Comparison of ENCODE assay signal across 9 cellular contexts in genomic region chr2:105294844-105295481, GRCh38. TPM values are rescaled to one million over a fixed set of nuclear protein-coding genes. Genes with fewer than 3 reads are reported as not detected.
DNase-seq lines count a peak whose midpoint lies in the region; ATAC-seq and TF ChIP-seq lines count a peak whose summit lies in the region.
"Had no signal": no experiment of that assay in that cellular context is flagged by ENCODE, and none has a peak within 500 bp of the region (broad histone marks: within the 10 kb centered on the region; RNA-seq: fewer than 3 reads in every experiment).

No MANE protein-coding gene starts in this region.

- no peak overlapping the region for H3K4me3 ChIP-seq in psoas muscle

- H3K9me3 Mint-ChIP-seq in activated naive CD4-positive, alpha-beta T cell treated with anti-CD3 and anti-CD28 coated beads, Interleukin-2, amount 10 ng/mL, durations not matched to agents 7 days and 5 days, result no peaks in the 10 kb centered on the region
- peaks cover 2% of the 10 kb centered on the region for H3K9me3 Mint-ChIP-seq in glutamatergic neuron (ENCODE audit: unreplicated experiment)
- H3K9me3 Mint-ChIP-seq: T-cell had no signal

- ATAC-seq in psoas muscle (peak; percentile 42 to 56 (median 51)), HG02571 (IDR thresholded peaks at IDR 0.05; ENCODE audit: unreplicated experiment) (no peak), GM21619 (IDR thresholded peaks at IDR 0.05; ENCODE audit: unreplicated experiment) (no peak)
- ATAC-seq: T-cell had no signal

- intact Hi-C loops in psoas muscle (cut with DNase I), result no loop called here

- H3K4me1 Mint-ChIP-seq in activated naive CD4-positive, alpha-beta T cell treated with anti-CD3 and anti-CD28 coated beads, Interleukin-2, amount 10 ng/mL, durations not matched to agents 7 days and 5 days, result no peaks in the 10 kb centered on the region
- H3K4me1 Mint-ChIP-seq in glutamatergic neuron (ENCODE audit: low read depth, unreplicated experiment), result peaks cover 10% of the 10 kb centered on the region

- no peaks in the 10 kb centered on the region for H3K9me3 ChIP-seq in psoas muscle

- H3K27me3 Mint-ChIP-seq in activated naive CD4-positive, alpha-beta T cell treated with anti-CD3 and anti-CD28 coated beads, Interleukin-2, amount 10 ng/mL, durations not matched to agents 7 days and 5 days, result no peaks in the 10 kb centered on the region
- H3K27me3 Mint-ChIP-seq in glutamatergic neuron (ENCODE audit: unreplicated experiment), result peaks cover 6% of the 10 kb centered on the region
- H3K27me3 Mint-ChIP-seq: T-cell had no signal

- peaks cover 40% of the 10 kb centered on the region for H3K36me3 Mint-ChIP-seq in activated naive CD4-positive, alpha-beta T cell treated with anti-CD3 and anti-CD28 coated beads, Interleukin-2, amount 10 ng/mL, durations not matched to agents 7 days and 5 days
- H3K36me3 Mint-ChIP-seq in glutamatergic neuron (ENCODE audit: unreplicated experiment), result peaks cover 3% of the 10 kb centered on the region

- H3K27me3 ChIP-seq in psoas muscle (ENCODE audit: insufficient read depth in 3 of 3, low read length in 2 of 3), result no peaks in the 10 kb centered on the region

- DNase-seq in COLO829 (ENCODE audit: low spot score) (peak; percentile 82), GM19240 (ENCODE audit: insufficient read length, low spot score) (peak; percentile 19), NCI-H1105 treated with DMSO at 0.1 percent for 48 hours (lab: John Stamatoyannopoulos, UW) (peak; percentile 27), glutamatergic neuron (peak; percentile 73), psoas muscle (no peak)
- DNase-seq in activated naive CD4-positive, alpha-beta T cell treated with anti-CD3 and anti-CD28 coated beads, Interleukin-2, amount 10 ng/mL, durations not matched to agents 7 days and 5 days, result peak; percentile 56

- peaks cover 7 to 83% of the 10 kb centered on the region in 2 donors for H3K36me3 ChIP-seq in psoas muscle (ENCODE audit: insufficient read depth in 1 of 2, low read depth in 1 of 2)

- no peaks in the 10 kb centered on the region for H3K4me1 ChIP-seq in psoas muscle

- CTCF ChIA-PET in activated naive CD4-positive, alpha-beta T cell treated with anti-CD3 and anti-CD28 coated beads, Interleukin-2, amount 10 ng/mL, durations not matched to agents 7 days and 5 days (lab: Charles Lee), result interaction anchor here (0.5 to 1.0 kb wide), 2 partner anchors 9 to 16 kb away, joined by 3 to 4 read pairs; no protein-coding TSS in a partner anchor

- no peak overlapping the region for H3K27ac Mint-ChIP-seq in activated naive CD4-positive, alpha-beta T cell treated with anti-CD3 and anti-CD28 coated beads, Interleukin-2, amount 10 ng/mL, durations not matched to agents 7 days and 5 days
- no peak overlapping the region for H3K27ac Mint-ChIP-seq in glutamatergic neuron (ENCODE audit: unreplicated experiment)
- H3K27ac Mint-ChIP-seq: T-cell had no signal

- no peak overlapping the region for H3K27ac ChIP-seq in psoas muscle

- TF ChIP-seq CTCF in glutamatergic neuron (IDR thresholded peaks at IDR 0.05; ENCODE audit: partially characterized antibody, unreplicated experiment), result peak; percentile 62
- TF ChIP-seq CTCF in psoas muscle (IDR thresholded peaks at IDR 0.05), result peak; percentile 27

- 35 to 37% (median 36%) methylated on average over 5 of the region's 5 CpGs for WGBS in psoas muscle, 3 donors

- no peak overlapping the region for H3K4me3 Mint-ChIP-seq in activated naive CD4-positive, alpha-beta T cell treated with anti-CD3 and anti-CD28 coated beads, Interleukin-2, amount 10 ng/mL, durations not matched to agents 7 days and 5 days
- H3K4me3 Mint-ChIP-seq in glutamatergic neuron (ENCODE audit: unreplicated experiment), result no peak overlapping the region
- H3K4me3 Mint-ChIP-seq: T-cell had no signal

RNA-seq across cellular contexts. Expression of gene TGFBRAP1, which starts 34.6 kb away (rescaled TPM):
- total RNA-seq in glutamatergic neuron (ENCODE audit: unreplicated experiment), result 14.9 TPM
- total RNA-seq in psoas muscle, result 10 to 100 TPM; 13.3 to 21.4 (median 16.8) TPM
- 10 to 100 TPM in 1 of 3 donors, 1 to 10 TPM in 2; 5.4 to 18.2 (median 8.8) TPM for polyA plus RNA-seq in psoas muscle

RNA-seq across cellular contexts. Expression of gene C2orf49, which starts 42.4 kb away (rescaled TPM):
- total RNA-seq in glutamatergic neuron (ENCODE audit: unreplicated experiment) (10.7 TPM), psoas muscle (10 to 100 TPM; 14.8 to 19.4 (median 15.5) TPM)
- 10 to 100 TPM; 13.2 to 24.6 (median 14.3) TPM for polyA plus RNA-seq in psoas muscle

RNA-seq across cellular contexts. Expression of gene GPR45, which starts 53.4 kb away (rescaled TPM):
- total RNA-seq in glutamatergic neuron (ENCODE audit: unreplicated experiment) (0.44 TPM), psoas muscle (not detected)
- under 1 TPM in 1 of 3 donors, not detected in 2; 0.03 TPM for polyA plus RNA-seq in psoas muscle
- total RNA-seq: T-cell had no signal

Comparison
In these comparisons a context has a peak if more than half of its experiments do, and no peak if none do; other contexts are left out.
1. DNase-seq: peak in COLO829 (single experiment), GM19240 (single experiment), NCI-H1105 treated with DMSO at 0.1 percent for 48 hours (single experiment), activated naive CD4-positive, alpha-beta T cell treated with anti-CD3 and anti-CD28 coated beads, Interleukin-2, amount 10 ng/mL, durations not matched to agents 7 days and 5 days (single experiment) and glutamatergic neuron (single experiment); none in psoas muscle (0 of 2).
2. ATAC-seq: peak in psoas muscle (4 of 4); none in HG02571 (single experiment) and GM21619 (single experiment).